In the genomic region with DNA sequence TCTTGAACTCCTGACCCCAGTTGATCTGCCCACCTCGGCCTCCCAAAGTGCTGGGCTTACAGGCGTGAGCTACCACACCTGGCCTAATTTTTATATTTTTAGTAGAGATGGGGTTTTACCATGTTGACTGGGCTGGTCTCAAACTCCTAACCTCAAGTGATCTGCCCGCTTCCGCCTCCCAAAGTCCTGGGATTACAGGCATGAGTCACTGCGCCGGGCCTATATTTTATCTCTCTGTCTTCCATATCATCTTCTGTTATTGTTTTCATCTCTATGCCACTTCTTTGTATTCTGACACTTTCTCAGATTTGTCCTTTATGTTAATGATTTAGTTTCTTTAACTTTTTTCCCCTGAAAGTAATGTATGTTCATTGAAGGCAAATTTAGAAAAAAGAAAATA, we compare ENCODE assay signal across 7 cellular contexts.
"Had no signal": no experiment of that assay in that cellular context is flagged by ENCODE, and none has a peak within 500 bp of the region (broad histone marks: within the 10 kb centered on the region; RNA-seq: fewer than 3 reads in every experiment).

No MANE protein-coding gene starts in this region.

- H3K27ac Mint-ChIP-seq: IgD-negative memory B cell had no signal

- H3K4me3 Mint-ChIP-seq: IgD-negative memory B cell had no signal

- H3K27me3 Mint-ChIP-seq: IgD-negative memory B cell had no signal

- DNase-seq: IMR-90, KBM-7, KG1 had no signal

- FAIRE-seq: HepG2, HTR-8/SVneo had no signal

- ATAC-seq: HepG2 had no signal

- H3K27ac ChIP-seq: HL-60 had no signal

- H3K9me3 Mint-ChIP-seq: IgD-negative memory B cell had no signal
